Comparison of ENCODE assay signal across 1 cellular context in genomic region chr14:51188566-51189185, GRCh38.
TF ChIP-seq lines count a peak whose summit lies in the region.

No MANE protein-coding gene starts in this region.

TF ChIP-seq in GM23338, 12 proteins besides CTCF, POLR2A, EP300 and RAD21 (continued from another document):
- TF ChIP-seq POLR2AphosphoS5 (IDR thresholded peaks at IDR 0.05; ENCODE audit: low read depth): no peak
- no peak for TF ChIP-seq ZNF462 (CRISPR knock-in tag; IDR thresholded peaks at IDR 0.05)
- TF ChIP-seq CREB1 (CRISPR knock-in tag; IDR thresholded peaks at IDR 0.05; ENCODE audit: low read depth): no peak
- TF ChIP-seq ETS1 (IDR thresholded peaks at IDR 0.05): no peak
- TF ChIP-seq JUNB (IDR thresholded peaks at IDR 0.05; ENCODE audit: unreplicated experiment): no peak
- no peak for TF ChIP-seq STAT1 (IDR thresholded peaks at IDR 0.05; ENCODE audit: unreplicated experiment)
- no peak for TF ChIP-seq REST (IDR thresholded peaks at IDR 0.05; ENCODE audit: unreplicated experiment)
